13 cellular contexts compared by ENCODE assay signal in the genomic region with DNA sequence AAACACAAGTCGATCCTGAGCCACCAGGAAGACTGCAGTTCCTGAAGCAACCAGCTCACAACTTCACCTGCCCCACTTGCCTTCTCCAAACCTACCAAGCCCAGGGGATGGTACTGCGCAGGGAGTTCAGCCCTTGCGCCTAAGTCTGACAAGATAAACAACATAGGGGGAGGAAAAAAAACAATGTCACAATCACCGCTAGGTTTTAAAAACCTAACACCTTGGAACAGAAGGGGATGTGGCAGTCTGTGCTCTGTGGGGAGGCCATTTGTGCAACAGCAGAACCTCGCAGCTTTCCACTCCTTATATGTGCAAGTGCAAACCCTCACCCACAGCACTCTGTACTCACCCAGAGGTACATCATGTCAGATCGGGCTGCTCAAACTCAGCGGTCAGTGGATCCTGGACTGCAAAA.
DNase-seq lines count a peak whose midpoint lies in the region; ATAC-seq and TF ChIP-seq lines count a peak whose summit lies in the region.
"Had no signal": no experiment of that assay in that cellular context is flagged by ENCODE, and none has a peak within 500 bp of the region (broad histone marks: within the 10 kb centered on the region; RNA-seq: fewer than 3 reads in every experiment).

No MANE protein-coding gene starts in this region.

- no peaks in the 10 kb centered on the region for H3K9me3 Mint-ChIP-seq in HFFc6
- no peaks in the 10 kb centered on the region for H3K9me3 Mint-ChIP-seq in H9

- H3K79me1 ChIP-seq in H9 (ENCODE audit: insufficient read depth, low read depth, low read length, poor library complexity, severe bottlenecking): peaks cover 11% of the 10 kb centered on the region

- H3K27me3 Mint-ChIP-seq in HFFc6 (ENCODE audit: insufficient read depth): no peaks in the 10 kb centered on the region; the same call in 1 of the 2 replicates
- H3K27me3 Mint-ChIP-seq in H9 (ENCODE audit: low read depth): no peaks in the 10 kb centered on the region

- H3K14ac ChIP-seq in H9 (ENCODE audit: insufficient read depth, low read length): no peak overlapping the region

- H3K36me3 ChIP-seq in left lung (no peaks in the 10 kb centered on the region), adrenal gland (replicated peaks in 1 of 2) (no peaks in the 10 kb centered on the region)

- peaks cover 66% of the 10 kb centered on the region for H3K4me1 Mint-ChIP-seq in HFFc6 (ENCODE audit: low read depth)
- H3K4me1 Mint-ChIP-seq in H9: peaks cover 36 to 38% of the 10 kb centered on the region in 2 experiments

- H3K36me3 Mint-ChIP-seq in HFFc6 (ENCODE audit: low read depth) (0 out of 2 replicates have a peak, but pooled peaks cover under 1% of the 10 kb centered on the region), H9 (ENCODE audit: insufficient read depth in 1 of 3, low read depth in 3 of 3) (peaks cover 0 to 5% (median 0%) of the 10 kb centered on the region in 3 experiments; a peak in 2 of 7 replicates)

- H4K8ac ChIP-seq in H9 (replicated peaks; ENCODE audit: insufficient read length, low read depth, low read length): no peak overlapping the region

- H3K4me3 Mint-ChIP-seq in HFFc6: peak overlapping the region; percentile 53
- no peak overlapping the region for H3K4me3 Mint-ChIP-seq in H9

- H4K20me1 ChIP-seq in H9 (ENCODE audit: control insufficient read depth, insufficient read depth, insufficient read length): no peaks in the 10 kb centered on the region

- no peak overlapping the region for H3K56ac ChIP-seq in H9 (ENCODE audit: insufficient read length, low read depth, low read length)

- H2BK20ac ChIP-seq in H9 (ENCODE audit: low read depth, low read length, poor library complexity, severe bottlenecking): no peak overlapping the region

- WGBS in adrenal gland, 4 donors: 35 to 64% (median 56%) methylated on average over 4 to 7 of the region's 7 CpGs
- no CpG with 5 or more reads among the region's 7 CpGs for WGBS in H9 (ENCODE audit: extremely low coverage, insufficient read length, low lambda C conversion rate)

- H3K79me2 ChIP-seq in H9 (ENCODE audit: insufficient read depth, low read length): peaks cover 2% of the 10 kb centered on the region; the same call in 1 of the 2 replicates

- peak overlapping the region; percentile 54; the same call in 1 of the 2 replicates for H3K27ac Mint-ChIP-seq in HFFc6
- peak overlapping the region in 1 of 3 experiments; percentile 53; a peak in 2 of 7 replicates for H3K27ac Mint-ChIP-seq in H9

- H3K9me3 ChIP-seq in left lung (no peaks in the 10 kb centered on the region), adrenal gland (replicated peaks in 1 of 3) (no peaks in the 10 kb centered on the region), H9 (ENCODE audit: control insufficient read depth, low read depth, low read length) (no peaks in the 10 kb centered on the region)

- no peak for TF ChIP-seq POLR2A in adrenal gland (IDR thresholded peaks at IDR 0.05)

- H2BK5ac ChIP-seq in H9 (ENCODE audit: insufficient read length, low read length): no peak overlapping the region

- peak overlapping the region in 53 of 59 donors; percentile 2 to 61 (median 36) for H3K4me3 ChIP-seq in dorsolateral prefrontal cortex
- H3K4me3 ChIP-seq in left lung: no peak overlapping the region
- peak overlapping the region in 2 of 7 experiments; percentile 3 to 24 for H3K4me3 ChIP-seq in skin epidermis
- peak overlapping the region in 1 of 4 donors; percentile 9 for H3K4me3 ChIP-seq in adrenal gland

- H2AK5ac ChIP-seq in H9 (ENCODE audit: insufficient read length, low read length): no peak overlapping the region

- H3K4me1 ChIP-seq in left lung (peaks cover 7 to 13% of the 10 kb centered on the region in 2 donors), adrenal gland (replicated peaks in 1 of 2) (peaks cover 7 to 38% of the 10 kb centered on the region in 2 donors), H9 (ENCODE audit: insufficient read depth, low read length) (peaks cover 7% of the 10 kb centered on the region; the same call in 1 of the 2 replicates)

- H2BK15ac ChIP-seq in H9 (ENCODE audit: low read depth, low read length): no peak overlapping the region

- H3K27me3 ChIP-seq in dorsolateral prefrontal cortex (no peaks in the 10 kb centered on the region), left lung (no peaks in the 10 kb centered on the region), adrenal gland (no peaks in the 10 kb centered on the region), H9 (ENCODE audit: insufficient read depth, low read length) (no peaks in the 10 kb centered on the region)

- intact Hi-C loops in dorsolateral prefrontal cortex (cut with DNase I) (no loop called here), left lung (cut with DNase I) (no loop called here), adrenal gland (cut with DNase I) (no loop called here)

- peak overlapping the region in 21 of 59 donors; percentile 1 to 61 (median 35) for H3K27ac ChIP-seq in dorsolateral prefrontal cortex
- no peak overlapping the region for H3K27ac ChIP-seq in left lung
- H3K27ac ChIP-seq in skin epidermis: peak overlapping the region in 12 of 21 experiments; percentile 4 to 66 (median 33)
- H3K27ac ChIP-seq in adrenal gland: peak overlapping the region in 2 of 5 donors; percentile 5 to 13
- no peak overlapping the region for H3K27ac ChIP-seq in H9 (ENCODE audit: insufficient read length, low read depth, low read length)
- H3K27ac ChIP-seq: HL-60, VCaP had no signal

- no peak overlapping the region for H2BK12ac ChIP-seq in H9 (ENCODE audit: insufficient read length, low read depth, low read length)

- ATAC-seq in left lung: peak; percentile 56

- H3K4ac ChIP-seq in H9 (ENCODE audit: low read depth, low read length): no peak overlapping the region

- H3K23ac ChIP-seq in H9 (ENCODE audit: insufficient read length, low read depth, low read length): no peak overlapping the region

- no peak overlapping the region for H3K9ac ChIP-seq in H9 (ENCODE audit: extremely low read depth, insufficient read length, low read length)

- H2BK120ac ChIP-seq in H9 (ENCODE audit: low read depth, low read length, poor library complexity, severe bottlenecking): no peak overlapping the region

- no peak overlapping the region for H3K18ac ChIP-seq in H9 (ENCODE audit: insufficient read length, low read depth, low read length)

- 0 out of 2 replicates have a peak, but pooled peaks have one; percentile 12 for TF ChIP-seq CTCF in HFFc6 (IDR thresholded peaks at IDR 0.05)
- TF ChIP-seq CTCF in dorsolateral prefrontal cortex (IDR thresholded peaks at IDR 0.05 in 54 of 56, conservative IDR thresholded peaks at IDR 0.05 in 2 of 56; ENCODE audit: low read depth in 1 of 56, partially characterized antibody in 56 of 56): peak in 3 of 56 donors; percentile 5 to 25 (median 11)
- TF ChIP-seq CTCF in left lung (IDR thresholded peaks at IDR 0.05): no peak
- TF ChIP-seq CTCF in adrenal gland (IDR thresholded peaks at IDR 0.05): no peak
- no peak for TF ChIP-seq CTCF in H9 (conservative IDR thresholded peaks at IDR 0.05)

- no peak overlapping the region for H2AFZ ChIP-seq in H9 (ENCODE audit: low read length)

- H3K23me2 ChIP-seq in H9 (ENCODE audit: insufficient read length, low read depth, low read length, poor library complexity, severe bottlenecking): no peaks in the 10 kb centered on the region

- H3T11ph ChIP-seq in H9 (ENCODE audit: low read length): no peak overlapping the region

- H3K4me2 ChIP-seq in H9 (ENCODE audit: insufficient read depth, insufficient read length, low read length): no peak overlapping the region

- no peak overlapping the region for H4K91ac ChIP-seq in H9 (ENCODE audit: insufficient read length, low read depth, low read length)

- DNase-seq in HFFc6 (no peak), dorsolateral prefrontal cortex (peak in 1 of 10 donors; percentile 14), left lung (no peak), LoVo (ENCODE audit: low spot score) (no peak), adrenal gland (no peak), activated gamma-delta T cell treated with Interleukin-2 at 50 U/mL for 16 hours (no peak), H9 (no peak)
- DNase-seq: activated naive CD4-positive, alpha-beta T cell; GOT3; NCI-H1092 had no signal

- H4K5ac ChIP-seq in H9 (ENCODE audit: insufficient read length, low read depth, low read length): no peak overlapping the region

Comparison
In these comparisons a context has a peak if more than half of its experiments do, and no peak if none do; other contexts are left out.
1. H3K27ac ChIP-seq: peak in skin epidermis (12 of 21); none in left lung (0 of 2) and H9 (single experiment).
2. H3K4me3 ChIP-seq: peak in dorsolateral prefrontal cortex (53 of 59); none in left lung (0 of 2).